Comparison of ENCODE assay signal across 9 cellular contexts in genomic region chr7:47988496-47989386, GRCh38. TPM values are rescaled to one million over a fixed set of nuclear protein-coding genes. Genes with fewer than 3 reads are reported as not detected.
A peak's percentile ranks its signal among the peaks of the same experiment; 100 is the strongest.
DNase-seq lines count a peak whose midpoint lies in the region; TF ChIP-seq lines count a peak whose summit lies in the region.
"Had no signal": no experiment of that assay in that cellular context is flagged by ENCODE, and none has a peak within 500 bp of the region (broad histone marks: within the 10 kb centered on the region; RNA-seq: fewer than 3 reads in every experiment).

No MANE protein-coding gene starts in this region.

- no peaks in the 10 kb centered on the region for H3K9me3 Mint-ChIP-seq in nephron

- no peak overlapping the region for H3K9ac ChIP-seq in neuronal stem cell (ENCODE audit: low read depth, low read length, poor library complexity)

- H3K4me3 Mint-ChIP-seq in nephron: peak overlapping the region in 1 of 3 experiments; percentile 9

- H2BK5ac ChIP-seq in neuronal stem cell (ENCODE audit: low read length): no peak overlapping the region

- H2AFZ ChIP-seq in neuronal stem cell (ENCODE audit: low read length): no peak overlapping the region

- H3K27me3 Mint-ChIP-seq in nephron (ENCODE audit: low read depth): peaks cover 4% of the 10 kb centered on the region

- no peak overlapping the region for H3K18ac ChIP-seq in neuronal stem cell (ENCODE audit: low read length)

- H3K4me2 ChIP-seq in neuronal stem cell (ENCODE audit: insufficient read depth, low read length, poor library complexity, severe bottlenecking): no peak overlapping the region

- no peak overlapping the region for H2BK120ac ChIP-seq in neuronal stem cell (ENCODE audit: low read depth, low read length)

- no peak for DNase-seq in GM10266 (ENCODE audit: extremely low spot score)
- peak; percentile 45 to 60 for DNase-seq in Kasumi-1 (lab: John Stamatoyannopoulos, UW)
- peak; percentile 19 for DNase-seq in amniotic epithelial cell (ENCODE audit: low read depth)
- DNase-seq in neuronal stem cell (ENCODE audit: low spot score): no peak
- DNase-seq in GM13976 (ENCODE audit: low spot score): no peak
- no peak for DNase-seq in NCI-H524 treated with DMSO at 0.1 percent for 48 hours (lab: John Stamatoyannopoulos, UW)
- no peak for DNase-seq in NCI-H2196 treated with DMSO at 0.1 percent for 48 hours (lab: John Stamatoyannopoulos, UW; ENCODE audit: unreplicated experiment)

- H3K9me3 ChIP-seq in neuronal stem cell (replicated peaks in 1 of 2; ENCODE audit: control insufficient read depth in 2 of 2, insufficient read depth in 1 of 2, low read depth in 1 of 2, low read length in 2 of 2): no peaks in the 10 kb centered on the region
- H3K9me3 ChIP-seq: neutrophil had no signal

- H3K79me1 ChIP-seq in neuronal stem cell (ENCODE audit: low read depth, low read length): no peaks in the 10 kb centered on the region

- no peaks in the 10 kb centered on the region for H3K27me3 ChIP-seq in neuronal stem cell (ENCODE audit: control insufficient read depth in 3 of 3, insufficient read depth in 3 of 3, low read depth in 1 of 3, low read length in 3 of 3)
- H3K27me3 ChIP-seq: neutrophil had no signal

- no peak overlapping the region for H4K8ac ChIP-seq in neuronal stem cell (ENCODE audit: low read depth, low read length)

- no peak overlapping the region for H3K27ac ChIP-seq in neuronal stem cell (replicated peaks; ENCODE audit: low read length)
- H3K27ac ChIP-seq: neutrophil had no signal

- H2AK5ac ChIP-seq in neuronal stem cell (ENCODE audit: low read depth, low read length): no peak overlapping the region

- no peak overlapping the region for H3K4me3 ChIP-seq in neuronal stem cell (ENCODE audit: low read length in 2 of 2)

- WGBS in neuronal stem cell (ENCODE audit: extremely low coverage in 2 of 2, insufficient read length in 2 of 2, insufficient replicate concordance in 1 of 2), 2 donors: no CpG with 5 or more reads among the region's 8 CpGs

- H3K14ac ChIP-seq in neuronal stem cell (ENCODE audit: low read length): no peak overlapping the region

- no peaks in the 10 kb centered on the region for H3K36me3 ChIP-seq in neuronal stem cell (replicated peaks in 1 of 2; ENCODE audit: control insufficient read depth in 2 of 2, insufficient read depth in 2 of 2, low read length in 2 of 2)
- H3K36me3 ChIP-seq: neutrophil had no signal

- H3K23ac ChIP-seq in neuronal stem cell (ENCODE audit: low read depth, low read length, poor library complexity): no peak overlapping the region

- peaks cover 18% of the 10 kb centered on the region for H3K4me1 Mint-ChIP-seq in nephron

- no peak overlapping the region for H2BK15ac ChIP-seq in neuronal stem cell (ENCODE audit: low read length)

- no peaks in the 10 kb centered on the region for H3K36me3 Mint-ChIP-seq in nephron (ENCODE audit: low read depth)

- no peak overlapping the region for H4K91ac ChIP-seq in neuronal stem cell (ENCODE audit: low read depth, low read length, poor library complexity)

- TF ChIP-seq CTCF in GM10266 (IDR thresholded peaks at IDR 0.05; ENCODE audit: control insufficient read depth, insufficient read depth, low read depth, missing control alignments) (peak; percentile 23), nephron (IDR thresholded peaks at IDR 0.05; ENCODE audit: unreplicated experiment in 3 of 3) (peak; percentile 19 to 31 (median 25)), GM13976 (IDR thresholded peaks at IDR 0.05; ENCODE audit: borderline replicate concordance, control extremely low read depth, extremely low read depth, insufficient read depth, missing control alignments) (no peak)

- H3K4me1 ChIP-seq in neuronal stem cell (ENCODE audit: control insufficient read depth in 2 of 2, insufficient read depth in 1 of 2, low read depth in 1 of 2, low read length in 2 of 2): peaks cover 0 to 7% of the 10 kb centered on the region in 2 donors

- no peak overlapping the region for H3K4ac ChIP-seq in neuronal stem cell (ENCODE audit: low read length)

- in situ Hi-C loops in GM13976 (cut with MboI; ENCODE audit: low sequenced_read_pairs, unreplicated experiment): no loop called here

- no peak overlapping the region for H2BK12ac ChIP-seq in neuronal stem cell (ENCODE audit: low read length)

- H3K27ac Mint-ChIP-seq in nephron: peak overlapping the region; percentile 2 to 74 (median 60)

RNA-seq across cellular contexts. Expression of gene HUS1, which starts 9.3 kb away (rescaled TPM):
- polyA plus RNA-seq in neuronal stem cell (2013, experiment 1 of 2): 14.8 TPM
- polyA plus RNA-seq in neuronal stem cell (2013, experiment 2 of 2): 15.8 TPM

RNA-seq across cellular contexts. Expression of gene SUN3, which starts 40.2 kb away (rescaled TPM):
- not detected for polyA plus RNA-seq in neuronal stem cell (2013, experiment 1 of 2)
- polyA plus RNA-seq in neuronal stem cell (2013, experiment 2 of 2): not detected

RNA-seq across cellular contexts. Expression of gene PKD1L1, which starts 40.5 kb away (rescaled TPM):
- 0.03 TPM for polyA plus RNA-seq in neuronal stem cell (2013, experiment 1 of 2)
- 0.03 TPM for polyA plus RNA-seq in neuronal stem cell (2013, experiment 2 of 2)

RNA-seq across cellular contexts. Expression of gene C7orf57, which starts 46.6 kb away (rescaled TPM):
- polyA plus RNA-seq in neuronal stem cell (2013, experiment 1 of 2): 0.14 TPM
- polyA plus RNA-seq in neuronal stem cell (2013, experiment 2 of 2): 0.08 TPM

Comparison
In these comparisons a context has a peak if more than half of its experiments do, and no peak if none do; other contexts are left out.
1. DNase-seq: peak in Kasumi-1 (2 of 2) and amniotic epithelial cell (single experiment); none in GM10266 (single experiment), neuronal stem cell (single experiment), GM13976 (single experiment), NCI-H524 treated with DMSO at 0.1 percent for 48 hours (single experiment) and NCI-H2196 treated with DMSO at 0.1 percent for 48 hours (single experiment).